Comparison of ENCODE assay signal across 8 cellular contexts in the genomic region with DNA sequence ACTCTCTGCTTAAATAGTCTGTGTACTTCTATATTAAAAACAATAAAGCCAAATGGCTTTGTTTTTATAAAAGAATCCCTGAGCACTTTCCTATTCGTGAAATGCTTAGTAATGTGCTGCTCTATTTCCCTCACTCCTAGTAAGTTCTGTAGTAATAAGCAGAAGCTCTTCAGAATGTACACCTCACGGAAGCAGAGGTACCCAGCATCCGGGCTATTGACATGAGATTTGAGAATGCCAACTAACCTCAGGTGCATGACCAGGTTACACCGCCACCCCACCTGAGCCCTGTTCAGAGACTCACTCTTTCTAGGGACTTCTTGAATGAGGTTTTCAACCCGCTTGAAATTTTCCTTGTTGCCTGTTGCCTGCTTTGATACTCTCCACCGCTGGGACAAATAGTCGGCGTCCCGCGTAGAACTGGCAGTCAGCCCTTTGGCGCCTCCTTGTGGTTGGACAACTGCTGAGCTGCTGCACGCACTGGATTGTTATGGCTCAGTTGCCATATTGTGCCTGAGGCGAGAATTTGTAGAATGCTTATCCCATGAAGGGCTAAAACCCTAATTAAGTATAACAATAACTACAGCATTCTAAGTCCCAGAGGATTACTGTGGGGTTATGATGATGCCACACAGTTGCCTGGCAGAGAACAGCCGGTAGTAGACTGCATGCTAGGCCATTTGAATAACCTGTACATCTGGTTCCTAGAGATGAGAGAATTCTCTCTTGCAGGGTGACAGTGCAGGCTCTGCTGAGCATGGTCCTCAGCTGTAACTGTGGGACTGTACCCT.
DNase-seq lines count a peak whose midpoint lies in the region; ATAC-seq and TF ChIP-seq lines count a peak whose summit lies in the region.

No MANE protein-coding gene starts in this region.

- no peak overlapping the region for H3K27ac ChIP-seq in dorsolateral prefrontal cortex

- ATAC-seq in GM18909 (IDR thresholded peaks at IDR 0.05; ENCODE audit: poor library complexity, unreplicated experiment) (peak; percentile 95), HG03108 (IDR thresholded peaks at IDR 0.05; ENCODE audit: unreplicated experiment) (peak; percentile 88)

- H3K4me3 ChIP-seq in BJ (ENCODE audit: low read depth, low read length) (no peak overlapping the region), dorsolateral prefrontal cortex (peak overlapping the region in 1 of 59 donors; percentile 37)

- POLR2A ChIA-PET in BJ (lab: Charles Lee): no interaction called here

- no peaks in the 10 kb centered on the region for H3K36me3 ChIP-seq in BJ (ENCODE audit: control insufficient read depth, insufficient read depth, low read length)

- no peaks in the 10 kb centered on the region for H3K27me3 ChIP-seq in BJ (ENCODE audit: control insufficient read depth, insufficient read depth, low read length)
- H3K27me3 ChIP-seq in dorsolateral prefrontal cortex: no peaks in the 10 kb centered on the region

- CTCF ChIA-PET in BJ (lab: Yijun Ruan, JAX): interaction anchor here (0.7 to 6.5 kb wide), 17 partner anchors 10 to 719 kb away, joined by 3 to 117 read pairs (median 5); a partner anchor contains a TSS

- peak; percentile 17 for DNase-seq in BJ (ENCODE audit: low read depth)
- DNase-seq in NCI-H460 (ENCODE audit: extremely low read depth, low read depth): peak; percentile 54
- DNase-seq in activated CD4-positive, alpha-beta T cell treated with anti-CD3 and anti-CD28 coated beads, Interleukin-2, amount 50 U/mL, for 24 hours (ENCODE audit: low read depth in 1 of 2, low spot score in 1 of 2): peak; percentile 64 to 77
- DNase-seq in dorsolateral prefrontal cortex: peak; percentile 23 to 86 (median 80)
- peak; percentile 84 for DNase-seq in medulla oblongata (ENCODE audit: extremely low spot score)
- DNase-seq in stimulated activated CD8-positive, alpha-beta memory T cell treated with anti-CD3 and anti-CD28 coated beads, Interleukin-15, amount 100 ng/mL, for 24 hours (ENCODE audit: low read depth): peak; percentile 72

- intact Hi-C loops in dorsolateral prefrontal cortex (cut with DNase I): loop anchor here (2.0 to 5.0 kb wide), 4 partner anchors 508 to 719 kb away; a partner anchor contains a TSS

- TF ChIP-seq CTCF in BJ (IDR thresholded peaks at IDR 0.05; ENCODE audit: insufficient read depth, low read depth, low read length): peak; percentile 97
- peak; percentile 57 to 97 (median 90) for TF ChIP-seq CTCF in dorsolateral prefrontal cortex (IDR thresholded peaks at IDR 0.05 in 54 of 56, conservative IDR thresholded peaks at IDR 0.05 in 2 of 56; ENCODE audit: low read depth in 1 of 56, partially characterized antibody in 56 of 56)

Comparison
In these comparisons a context has a peak if more than half of its experiments do, and no peak if none do; other contexts are left out.
1. DNase-seq: peak in every context shown above with its lines; median percentile 84 in medulla oblongata; 80 in dorsolateral prefrontal cortex; 72 in stimulated activated CD8-positive, alpha-beta memory T cell treated with anti-CD3 and anti-CD28 coated beads, Interleukin-15, amount 100 ng/mL, for 24 hours; 70 in activated CD4-positive, alpha-beta T cell treated with anti-CD3 and anti-CD28 coated beads, Interleukin-2, amount 50 U/mL, for 24 hours; 54 in NCI-H460; 17 in BJ.